Comparison of ENCODE assay signal across 16 cellular contexts in genomic region chr1:1317420-1317819, GRCh38. TPM values are rescaled to one million over a fixed set of nuclear protein-coding genes. Genes with fewer than 3 reads are reported as not detected.
DNase-seq lines count a peak whose midpoint lies in the region; FAIRE-seq and TF ChIP-seq lines count a peak whose summit lies in the region.
"Had no signal": no experiment of that assay in that cellular context is flagged by ENCODE, and none has a peak within 500 bp of the region (broad histone marks: within the 10 kb centered on the region; RNA-seq: fewer than 3 reads in every experiment).

No MANE protein-coding gene starts in this region.

- H3K9ac ChIP-seq in GM23248 (peak overlapping the region; percentile 65), fibroblast of lung (ENCODE audit: insufficient read depth, low read length) (no peak overlapping the region), skeletal muscle tissue (ENCODE audit: low read depth in 1 of 3, low read length in 3 of 3) (peak overlapping the region in 1 of 3 donors; percentile 54)
- H3K9ac ChIP-seq: neural progenitor cell had no signal

- in situ Hi-C loops in GM23248 (cut with MboI): no loop called here

- H3K4me2 ChIP-seq in GM23248 (ENCODE audit: unreplicated experiment) (no peak overlapping the region), fibroblast of lung (ENCODE audit: extremely low read depth, insufficient read depth, low read length) (no peak overlapping the region)
- H3K4me2 ChIP-seq: BLaER1 treated with 17β-estradiol and CSF1 and Interleukin-3, amounts not matched to agents 10 nM and 100 nM; neural progenitor cell had no signal

- no peak for FAIRE-seq in GM19239 (lab: Jason Lieb, UNC)

- peak overlapping the region; percentile 94 for H3K27ac ChIP-seq in GM23248
- peak overlapping the region; percentile 49 for H3K27ac ChIP-seq in VCaP
- peak overlapping the region; percentile 77 for H3K27ac ChIP-seq in fibroblast of lung (ENCODE audit: insufficient read depth, low read length)
- H3K27ac ChIP-seq in skeletal muscle tissue (ENCODE audit: low read depth, low read length): peak overlapping the region; percentile 79
- H3K27ac ChIP-seq: BLaER1 treated with 17β-estradiol and CSF1 and Interleukin-3, amounts not matched to agents 10 nM and 100 nM; neural progenitor cell had no signal

- H3K4me1 ChIP-seq in GM23248 (ENCODE audit: insufficient read depth): peaks cover 12% of the 10 kb centered on the region
- H3K4me1 ChIP-seq in fibroblast of lung (ENCODE audit: control insufficient read depth, extremely low read depth, insufficient read depth, low read length): peaks cover 17% of the 10 kb centered on the region
- H3K4me1 ChIP-seq in skeletal muscle tissue (ENCODE audit: control insufficient read depth in 3 of 3, insufficient read depth in 3 of 3, low read length in 3 of 3): peaks cover 41 to 63% (median 55%) of the 10 kb centered on the region in 3 donors

- no peaks in the 10 kb centered on the region for H3K9me2 ChIP-seq in GM23248 (ENCODE audit: insufficient read depth)

- H3K36me3 ChIP-seq in GM23248 (ENCODE audit: low read depth) (peaks cover 16% of the 10 kb centered on the region; the same call in 1 of the 2 replicates), fibroblast of lung (ENCODE audit: control insufficient read depth, insufficient read depth, low read length) (peaks cover 40% of the 10 kb centered on the region), skeletal muscle tissue (ENCODE audit: control insufficient read depth in 3 of 3, insufficient read depth in 3 of 3, low read length in 3 of 3) (peaks cover 38 to 49% (median 40%) of the 10 kb centered on the region in 3 donors)
- H3K36me3 ChIP-seq: neural progenitor cell had no signal

- H2AFZ ChIP-seq in GM23248: no peak overlapping the region
- no peak overlapping the region for H2AFZ ChIP-seq in fibroblast of lung (ENCODE audit: low read length)
- H2AFZ ChIP-seq: neural progenitor cell had no signal

- DNase-seq in GM23248 (no peak), fibroblast of lung (ENCODE audit: low read depth in 2 of 2) (no peak), RKO (ENCODE audit: low spot score) (no peak), NCI-H446 treated with DMSO at 0.1 percent for 48 hours (lab: John Stamatoyannopoulos, UW) (no peak), medulla oblongata (ENCODE audit: extremely low spot score) (no peak), GM19239 (ENCODE audit: insufficient read length, low spot score) (no peak)
- DNase-seq: activated T-cell treated with anti-CD3 and anti-CD28 coated beads, Interleukin-2, amount 50 U/mL, for 72 hours; cortex of kidney; H9; MV-4-11 had no signal

- H3K79me2 ChIP-seq in GM23248 (ENCODE audit: insufficient read depth): peaks cover 82% of the 10 kb centered on the region
- H3K79me2 ChIP-seq in fibroblast of lung (ENCODE audit: control insufficient read depth, insufficient read depth, low read length): peaks cover 54% of the 10 kb centered on the region

- H4K20me1 ChIP-seq in GM23248 (ENCODE audit: insufficient read depth) (no peaks in the 10 kb centered on the region), fibroblast of lung (ENCODE audit: control insufficient read depth, extremely low read depth, insufficient read depth, low read length) (no peaks in the 10 kb centered on the region)

- H3K4me3 ChIP-seq in GM23248: no peak overlapping the region
- no peak overlapping the region for H3K4me3 ChIP-seq in fibroblast of lung (replicated peaks in 1 of 4; ENCODE audit: control extremely low read depth in 1 of 4, insufficient read depth in 1 of 4, low read depth in 3 of 4, low read length in 4 of 4)
- H3K4me3 ChIP-seq in skeletal muscle tissue (ENCODE audit: low read length in 3 of 3): no peak overlapping the region
- H3K4me3 ChIP-seq: BLaER1 treated with 17β-estradiol and CSF1 and Interleukin-3, amounts not matched to agents 10 nM and 100 nM; lung; neural progenitor cell; skin epidermis had no signal

- H3F3A ChIP-seq in GM23248 (ENCODE audit: insufficient read depth): peaks cover 27% of the 10 kb centered on the region

- H3K27me3 ChIP-seq in GM23248 (replicated peaks; ENCODE audit: insufficient read depth) (no peaks in the 10 kb centered on the region), fibroblast of lung (ENCODE audit: control insufficient read depth, insufficient read depth, low read length) (no peaks in the 10 kb centered on the region), skeletal muscle tissue (ENCODE audit: control insufficient read depth in 3 of 3, insufficient read depth in 3 of 3, low read length in 3 of 3) (no peaks in the 10 kb centered on the region)
- H3K27me3 ChIP-seq: BLaER1 treated with 17β-estradiol and CSF1 and Interleukin-3, amounts not matched to agents 10 nM and 100 nM; neural progenitor cell had no signal

- 94 to 96% methylated on average over 6 of the region's 6 CpGs for WGBS in GM23248 (ENCODE audit: low coverage in 1 of 2, low lambda C conversion rate in 2 of 2, missing lambda C conversion rate in 2 of 2), 2 experiments

- TF ChIP-seq CTCF in VCaP (conservative IDR thresholded peaks at IDR 0.05): no peak
- TF ChIP-seq CTCF in fibroblast of lung (conservative IDR thresholded peaks at IDR 0.05 in 1 of 2, IDR thresholded peaks at IDR 0.05 in 1 of 2; ENCODE audit: low read depth in 1 of 2, low read length in 2 of 2): no peak

- H3K9me3 ChIP-seq in GM23248 (ENCODE audit: low read depth) (no peaks in the 10 kb centered on the region), fibroblast of lung (ENCODE audit: control insufficient read depth, insufficient read depth, low read depth, low read length) (no peaks in the 10 kb centered on the region), skeletal muscle tissue (ENCODE audit: control insufficient read depth in 3 of 3, low read length in 3 of 3) (no peaks in the 10 kb centered on the region)
- H3K9me3 ChIP-seq: BLaER1 treated with 17β-estradiol and CSF1 and Interleukin-3, amounts not matched to agents 10 nM and 100 nM had no signal

RNA-seq across cellular contexts. Expression of gene INTS11, which starts 7.0 kb away (rescaled TPM):
- 80.1 and 90.0 TPM in 2 replicates for total RNA-seq in GM23248 (2014; rRNA removed; shearing (Covaris generic))
- polyA plus RNA-seq in GM23248 (2016; fragmentation: Nextera tagmentation; extraction: Ambion mirVana) (70.2 and 72.8 TPM in 2 replicates), fibroblast of lung (44.1 and 73.0 TPM in 2 replicates)
- total RNA-seq in fibroblast of lung (46.2 and 69.2 TPM in 2 replicates), skeletal muscle tissue (27.1 TPM)
- polyA plus RNA-seq in fibroblast of lung (2012): 67.0 and 92.9 TPM in 2 replicates
- 210 and 377 TPM in 2 replicates for polyA minus RNA-seq in fibroblast of lung (ENCODE audit: low replicate concordance)

RNA-seq across cellular contexts. Expression of gene CPTP, which starts 7.2 kb away (rescaled TPM):
- 30.5 and 39.0 TPM in 2 replicates for total RNA-seq in GM23248 (2014; rRNA removed; shearing (Covaris generic))
- polyA plus RNA-seq in GM23248 (2016; fragmentation: Nextera tagmentation; extraction: Ambion mirVana) (28.0 and 33.2 TPM in 2 replicates), fibroblast of lung (6.0 and 6.2 TPM in 2 replicates)
- total RNA-seq in fibroblast of lung (9.0 and 10.1 TPM in 2 replicates), skeletal muscle tissue (8.4 TPM)
- polyA plus RNA-seq in fibroblast of lung (2012): 13.5 and 18.1 TPM in 2 replicates
- 4.4 and 5.6 TPM in 2 replicates for polyA minus RNA-seq in fibroblast of lung (ENCODE audit: low replicate concordance)

RNA-seq across cellular contexts. Expression of gene PUSL1, which starts 9.0 kb away (rescaled TPM):
- total RNA-seq in GM23248 (2014; rRNA removed; shearing (Covaris generic)): 36.2 and 46.5 TPM in 2 replicates
- polyA plus RNA-seq in GM23248 (2016; fragmentation: Nextera tagmentation; extraction: Ambion mirVana) (28.3 and 30.9 TPM in 2 replicates), fibroblast of lung (7.1 and 9.6 TPM in 2 replicates)
- total RNA-seq in fibroblast of lung (12.7 and 13.1 TPM in 2 replicates), skeletal muscle tissue (4.7 TPM)
- polyA plus RNA-seq in fibroblast of lung (2012): 13.6 and 21.6 TPM in 2 replicates
- 14.7 and 16.3 TPM in 2 replicates for polyA minus RNA-seq in fibroblast of lung (ENCODE audit: low replicate concordance)

RNA-seq across cellular contexts. Expression of gene ACAP3, which starts 9.7 kb away (rescaled TPM):
- 58.6 and 68.0 TPM in 2 replicates for total RNA-seq in GM23248 (2014; rRNA removed; shearing (Covaris generic))
- 11.6 and 11.8 TPM in 2 replicates for polyA plus RNA-seq in GM23248 (2016; fragmentation: Nextera tagmentation; extraction: Ambion mirVana)
- 34.7 and 50.9 TPM in 2 replicates for total RNA-seq in fibroblast of lung
- 15.3 and 15.7 TPM in 2 replicates for polyA plus RNA-seq in fibroblast of lung
- 24.4 and 30.2 TPM in 2 replicates for polyA plus RNA-seq in fibroblast of lung (2012)
- 25.1 and 27.7 TPM in 2 replicates for polyA minus RNA-seq in fibroblast of lung (ENCODE audit: low replicate concordance)
- total RNA-seq in skeletal muscle tissue: 23.5 TPM

RNA-seq across cellular contexts. Expression of gene TAS1R3, which starts 13.7 kb away (rescaled TPM):
- 0.54 TPM in 1 of 2 replicates, not detected in the other for total RNA-seq in GM23248 (2014; rRNA removed; shearing (Covaris generic))
- polyA plus RNA-seq in GM23248 (2016; fragmentation: Nextera tagmentation; extraction: Ambion mirVana) (0.24 TPM in 1 of 2 replicates, not detected in the other), fibroblast of lung (0.01 and 0.02 TPM in 2 replicates)
- total RNA-seq in fibroblast of lung (0.17 and 0.26 TPM in 2 replicates), skeletal muscle tissue (1.6 TPM)
- polyA plus RNA-seq in fibroblast of lung (2012): 0.06 and 0.13 TPM in 2 replicates
- not detected in 2 replicates for polyA minus RNA-seq in fibroblast of lung (ENCODE audit: low replicate concordance)
